Comparison of ENCODE assay signal across 21 cellular contexts in the genomic region with DNA sequence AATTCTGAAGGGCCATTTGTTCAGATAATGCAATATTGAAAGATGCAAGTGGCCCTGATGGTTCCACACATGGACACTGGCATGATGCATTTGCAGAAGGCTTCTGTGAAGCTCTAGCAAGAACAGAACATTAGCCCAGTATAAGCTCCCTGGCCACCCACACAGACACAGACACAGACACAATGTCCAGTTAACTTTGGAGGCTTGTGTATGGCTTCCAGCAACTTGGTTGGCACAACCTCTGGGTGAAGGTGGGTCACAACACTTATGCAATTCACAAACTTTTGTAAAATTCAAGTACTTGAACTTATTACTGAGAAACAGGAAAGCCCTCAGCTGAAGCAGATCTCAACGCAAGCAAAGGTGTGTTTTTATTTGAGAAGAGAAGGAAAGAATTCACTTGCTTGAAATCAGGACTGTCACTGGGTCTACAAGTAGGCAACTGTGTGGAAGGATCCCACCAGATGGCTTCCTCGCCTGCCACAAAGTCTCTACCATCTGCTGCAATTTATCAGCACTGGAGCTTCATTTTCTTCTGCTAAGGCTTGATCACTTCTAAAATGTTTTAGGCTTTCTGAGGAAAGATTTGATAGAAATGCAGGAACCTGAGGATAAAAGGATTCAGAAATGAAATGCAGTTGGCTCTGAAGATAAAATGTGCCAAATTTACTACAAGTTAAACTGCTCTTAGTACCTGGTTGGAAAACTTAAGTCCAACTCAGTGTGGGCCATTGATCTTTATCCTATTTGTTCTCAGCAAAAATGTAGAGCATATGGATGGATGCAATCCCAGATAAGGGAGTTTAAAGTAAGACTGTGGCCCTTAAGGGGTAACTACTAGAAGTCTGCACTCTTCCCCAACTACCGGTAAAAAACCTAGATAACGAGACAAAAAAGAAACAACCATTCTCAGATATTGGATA.
DNase-seq lines count a peak whose midpoint lies in the region; ATAC-seq and TF ChIP-seq lines count a peak whose summit lies in the region.
"Had no signal": no experiment of that assay in that cellular context is flagged by ENCODE, and none has a peak within 500 bp of the region (broad histone marks: within the 10 kb centered on the region; RNA-seq: fewer than 3 reads in every experiment).

No MANE protein-coding gene starts in this region.

- no peaks in the 10 kb centered on the region for H3K27me3 ChIP-seq in WERI-Rb-1 (ENCODE audit: insufficient read depth, low read depth, severe bottlenecking)
- H3K27me3 ChIP-seq in mesenchymal stem cell (ENCODE audit: control insufficient read depth in 1 of 2, insufficient read depth in 1 of 2, low read length in 2 of 2): no peaks in the 10 kb centered on the region

- no peak overlapping the region for H3K4me2 ChIP-seq in mesenchymal stem cell (ENCODE audit: low read length, poor library complexity, severe bottlenecking)
- H3K4me2 ChIP-seq: GM23338, SK-N-SH had no signal

- no peak overlapping the region for H4K91ac ChIP-seq in mesenchymal stem cell (ENCODE audit: low read length)

- H3K9me3 ChIP-seq in WERI-Rb-1 (ENCODE audit: severe bottlenecking) (peaks cover 4% of the 10 kb centered on the region), mesenchymal stem cell (ENCODE audit: control insufficient read depth, low read length) (no peaks in the 10 kb centered on the region)
- H3K9me3 ChIP-seq: SK-N-SH had no signal

- WGBS in mesenchymal stem cell: 100% methylated on average over 1 of the region's 4 CpGs

- H3K14ac ChIP-seq in mesenchymal stem cell (ENCODE audit: low read length in 2 of 2): no peak overlapping the region

- intact Hi-C loops in activated CD4-positive, alpha-beta T cell treated with anti-CD3 and anti-CD28 coated beads for 36 hours (cut with DNase I, micrococcal nuclease): no loop called here

- no peak overlapping the region for H3K4ac ChIP-seq in mesenchymal stem cell (ENCODE audit: low read depth in 1 of 2, low read length in 2 of 2)

- no peak overlapping the region for H2BK12ac ChIP-seq in mesenchymal stem cell (ENCODE audit: low read length in 2 of 2)

- no peak overlapping the region for H4K8ac ChIP-seq in mesenchymal stem cell (ENCODE audit: low read length)

- no peak overlapping the region for H3K18ac ChIP-seq in mesenchymal stem cell (ENCODE audit: low read depth in 1 of 2, low read length in 2 of 2)

- H3K4me3 Mint-ChIP-seq in endothelial cell (ENCODE audit: unreplicated experiment): no peak overlapping the region
- H3K4me3 Mint-ChIP-seq in activated CD4-positive, alpha-beta T cell treated with anti-CD3 and anti-CD28 coated beads for 36 hours: no peak overlapping the region
- H3K4me3 Mint-ChIP-seq: CD14-positive monocyte, GM23338 had no signal

- no peaks in the 10 kb centered on the region for H3K36me3 Mint-ChIP-seq in endothelial cell (ENCODE audit: low read depth, unreplicated experiment)
- H3K36me3 Mint-ChIP-seq in activated CD4-positive, alpha-beta T cell treated with anti-CD3 and anti-CD28 coated beads for 36 hours (ENCODE audit: low read depth): no peaks in the 10 kb centered on the region
- H3K36me3 Mint-ChIP-seq: CD14-positive monocyte had no signal

- CTCF ChIA-PET in activated CD4-positive, alpha-beta T cell treated with anti-CD3 and anti-CD28 coated beads for 36 hours (lab: Charles Lee): no interaction called here

- no peak for TF ChIP-seq CTCF in WERI-Rb-1 (IDR thresholded peaks at IDR 0.05; ENCODE audit: low read depth, low read length)
- TF ChIP-seq CTCF in endothelial cell (IDR thresholded peaks at IDR 0.05; ENCODE audit: unreplicated experiment): no peak

- POLR2A ChIA-PET in activated CD4-positive, alpha-beta T cell treated with anti-CD3 and anti-CD28 coated beads for 36 hours (lab: Charles Lee): no interaction called here

- H2BK15ac ChIP-seq in mesenchymal stem cell (ENCODE audit: low read depth, poor library complexity, severe bottlenecking): no peak overlapping the region

- no peak overlapping the region for H2BK120ac ChIP-seq in mesenchymal stem cell (ENCODE audit: low read depth, low read length)

- H2AFZ ChIP-seq in mesenchymal stem cell (ENCODE audit: low read depth, low read length): no peak overlapping the region
- H2AFZ ChIP-seq: GM23338 had no signal

- H3K9ac ChIP-seq in mesenchymal stem cell (ENCODE audit: low read length): no peak overlapping the region
- H3K9ac ChIP-seq: SK-N-SH had no signal

- H3K23ac ChIP-seq in mesenchymal stem cell (ENCODE audit: low read length in 2 of 2): no peak overlapping the region

- H2BK5ac ChIP-seq in mesenchymal stem cell (ENCODE audit: low read depth, low read length, poor library complexity, severe bottlenecking): no peak overlapping the region

- no peak overlapping the region for H3K4me3 ChIP-seq in WERI-Rb-1 (ENCODE audit: low read depth, low read length)
- no peak overlapping the region for H3K4me3 ChIP-seq in mesenchymal stem cell (ENCODE audit: insufficient read depth in 1 of 2, low read depth in 1 of 2, low read length in 2 of 2)
- H3K4me3 ChIP-seq: GM12878, GM23338 had no signal

- H3K27me3 Mint-ChIP-seq in endothelial cell (ENCODE audit: unreplicated experiment): no peaks in the 10 kb centered on the region
- H3K27me3 Mint-ChIP-seq in activated CD4-positive, alpha-beta T cell treated with anti-CD3 and anti-CD28 coated beads for 36 hours: peaks cover 10% of the 10 kb centered on the region

- no peaks in the 10 kb centered on the region for H3K4me1 ChIP-seq in mesenchymal stem cell (ENCODE audit: control insufficient read depth, insufficient read depth, low read depth, low read length)

- DNase-seq in NCI-H2171 (lab: John Stamatoyannopoulos, UW) (peak; percentile 14), WERI-Rb-1 (peak; percentile 62), mesenchymal stem cell (no peak), endothelial cell (ENCODE audit: low spot score) (no peak)
- no peak for DNase-seq in activated CD4-positive, alpha-beta T cell treated with anti-CD3 and anti-CD28 coated beads for 36 hours
- DNase-seq: AML-193, DMS153, HCEC 1CT, KBM-7, NCI-H1105, NCI-H187, NCI-H2107, NCI-H345, RPMI8226, SHP77 treated with DMSO at 0.1 percent for 48 hours, SK-N-SH had no signal

- no peak overlapping the region for H2AK5ac ChIP-seq in mesenchymal stem cell (ENCODE audit: low read length, severe bottlenecking)

- ATAC-seq in HG02759 (IDR thresholded peaks at IDR 0.05; ENCODE audit: unreplicated experiment) (no peak), HG03520 (IDR thresholded peaks at IDR 0.05; ENCODE audit: unreplicated experiment) (no peak)
- no peak for ATAC-seq in activated CD4-positive, alpha-beta T cell treated with anti-CD3 and anti-CD28 coated beads for 36 hours
- ATAC-seq: GM12878, GM23338 had no signal

- no peak overlapping the region for H3K27ac Mint-ChIP-seq in endothelial cell (ENCODE audit: unreplicated experiment)
- no peak overlapping the region for H3K27ac Mint-ChIP-seq in activated CD4-positive, alpha-beta T cell treated with anti-CD3 and anti-CD28 coated beads for 36 hours
- H3K27ac Mint-ChIP-seq: CD14-positive monocyte, GM23338 had no signal

- no peaks in the 10 kb centered on the region for H3K36me3 ChIP-seq in WERI-Rb-1
- H3K36me3 ChIP-seq in mesenchymal stem cell (ENCODE audit: control insufficient read depth in 1 of 2, insufficient read depth in 2 of 2, low read depth in 1 of 2, low read length in 2 of 2): no peaks in the 10 kb centered on the region

- H3K79me1 ChIP-seq in mesenchymal stem cell (replicated peaks; ENCODE audit: low read length, poor library complexity, severe bottlenecking): no peaks in the 10 kb centered on the region

- H3K27ac ChIP-seq in WERI-Rb-1 (peak overlapping the region; percentile 72), mesenchymal stem cell (ENCODE audit: low read length, poor library complexity, severe bottlenecking) (peak overlapping the region; percentile 28)

- no peaks in the 10 kb centered on the region for H3K9me3 Mint-ChIP-seq in endothelial cell (ENCODE audit: unreplicated experiment)
- no peaks in the 10 kb centered on the region for H3K9me3 Mint-ChIP-seq in activated CD4-positive, alpha-beta T cell treated with anti-CD3 and anti-CD28 coated beads for 36 hours (ENCODE audit: low read depth)

- H3K4me1 Mint-ChIP-seq in endothelial cell (ENCODE audit: unreplicated experiment): no peaks in the 10 kb centered on the region
- peaks cover 6% of the 10 kb centered on the region for H3K4me1 Mint-ChIP-seq in activated CD4-positive, alpha-beta T cell treated with anti-CD3 and anti-CD28 coated beads for 36 hours
- H3K4me1 Mint-ChIP-seq: CD14-positive monocyte had no signal

Comparison
In these comparisons a context has a peak if more than half of its experiments do, and no peak if none do; other contexts are left out.
1. DNase-seq: peak in NCI-H2171 (single experiment) and WERI-Rb-1 (single experiment); none in mesenchymal stem cell (single experiment), endothelial cell (single experiment) and activated CD4-positive, alpha-beta T cell treated with anti-CD3 and anti-CD28 coated beads for 36 hours (single experiment).